ENCODE assay signal across 10 cellular contexts in the genomic region with DNA sequence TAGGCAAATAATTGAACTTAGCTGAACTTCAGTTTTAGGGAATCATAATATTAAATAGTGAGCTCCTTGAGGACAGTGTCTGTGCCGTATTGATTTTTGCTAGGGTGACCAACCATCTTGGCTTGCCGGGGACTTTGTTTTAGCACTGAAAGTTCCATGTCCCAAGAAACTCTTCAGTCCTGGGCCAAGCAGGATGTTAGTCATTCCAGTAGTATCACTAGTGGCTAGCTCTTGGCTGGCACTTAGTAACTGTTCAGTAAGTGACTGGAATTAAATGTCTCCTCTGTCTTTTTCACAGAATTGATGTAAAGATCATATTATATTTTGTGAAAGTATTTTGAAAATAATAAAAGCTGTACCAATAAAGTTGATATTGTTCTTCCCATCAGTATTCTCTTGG. TPM values are rescaled to one million over a fixed set of nuclear protein-coding genes. Genes with fewer than 3 reads are reported as not detected.
DNase-seq lines count a peak whose midpoint lies in the region; ATAC-seq and TF ChIP-seq lines count a peak whose summit lies in the region.
"Had no signal": no experiment of that assay in that cellular context is flagged by ENCODE, and none has a peak within 500 bp of the region (broad histone marks: within the 10 kb centered on the region; RNA-seq: fewer than 3 reads in every experiment).

No MANE protein-coding gene starts in this region.

- no peak for TF ChIP-seq CTCF in left ventricle myocardium inferior (IDR thresholded peaks at IDR 0.05; ENCODE audit: borderline replicate concordance)

- peaks cover 5% of the 10 kb centered on the region for H3K4me1 ChIP-seq in left ventricle myocardium inferior
- H3K4me1 ChIP-seq: adrenal gland, esophagus muscularis mucosa had no signal

- peak; percentile 68 for ATAC-seq in Right ventricle myocardium superior (ENCODE audit: poor library complexity)
- peak; percentile 76 for ATAC-seq in HG02981 (IDR thresholded peaks at IDR 0.05; ENCODE audit: unreplicated experiment)

- H3K9me3 ChIP-seq in left ventricle myocardium inferior (replicated peaks), result no peaks in the 10 kb centered on the region
- H3K9me3 ChIP-seq: adrenal gland, esophagus muscularis mucosa had no signal

- DNase-seq in Right ventricle myocardium superior (no peak), left ventricle myocardium inferior (no peak), astrocyte of the hippocampus (ENCODE audit: low read depth, low spot score) (peak; percentile 36), stromal cell of bone marrow (ENCODE audit: low read depth) (peak; percentile 37), iPS-NIHi11 (ENCODE audit: low spot score) (no peak), mucosa of gallbladder (ENCODE audit: low spot score) (no peak), cerebellar nuclear complex (lab: John Stamatoyannopoulos, UW) (no peak)

- no peak overlapping the region for H3K4me3 ChIP-seq in left ventricle myocardium inferior
- H3K4me3 ChIP-seq: adrenal gland, esophagus muscularis mucosa had no signal

- no peak overlapping the region for H3K27ac ChIP-seq in left ventricle myocardium inferior (replicated peaks)
- H3K27ac ChIP-seq: adrenal gland, esophagus muscularis mucosa had no signal

- peaks cover 2% of the 10 kb centered on the region for H3K36me3 ChIP-seq in left ventricle myocardium inferior
- H3K36me3 ChIP-seq: adrenal gland had no signal

- no peaks in the 10 kb centered on the region for H3K27me3 ChIP-seq in left ventricle myocardium inferior (ENCODE audit: low read depth)
- H3K27me3 ChIP-seq: adrenal gland, esophagus muscularis mucosa had no signal

- intact Hi-C loops in Right ventricle myocardium superior (cut with DNase I) (no loop called here), left ventricle myocardium inferior (cut with micrococcal nuclease) (no loop called here)

RNA-seq across cellular contexts. Expression of a gene that starts 42.3 kb away (rescaled TPM):
- 19.5 TPM for total RNA-seq in Right ventricle myocardium superior
- total RNA-seq in left ventricle myocardium inferior, result 19.1 TPM
- total RNA-seq in mucosa of gallbladder, result 30.4 TPM

RNA-seq across cellular contexts. Expression of a gene that starts 46.0 kb away (rescaled TPM):
- total RNA-seq in Right ventricle myocardium superior (0.27 TPM), left ventricle myocardium inferior (0.11 TPM), mucosa of gallbladder (not detected)

Comparison
In these comparisons a context has a peak if more than half of its experiments do, and no peak if none do; other contexts are left out.
1. DNase-seq: peak in astrocyte of the hippocampus (single experiment) and stromal cell of bone marrow (single experiment); none in Right ventricle myocardium superior (single experiment), left ventricle myocardium inferior (single experiment), iPS-NIHi11 (single experiment), mucosa of gallbladder (single experiment) and cerebellar nuclear complex (0 of 2).